In the genomic region with DNA sequence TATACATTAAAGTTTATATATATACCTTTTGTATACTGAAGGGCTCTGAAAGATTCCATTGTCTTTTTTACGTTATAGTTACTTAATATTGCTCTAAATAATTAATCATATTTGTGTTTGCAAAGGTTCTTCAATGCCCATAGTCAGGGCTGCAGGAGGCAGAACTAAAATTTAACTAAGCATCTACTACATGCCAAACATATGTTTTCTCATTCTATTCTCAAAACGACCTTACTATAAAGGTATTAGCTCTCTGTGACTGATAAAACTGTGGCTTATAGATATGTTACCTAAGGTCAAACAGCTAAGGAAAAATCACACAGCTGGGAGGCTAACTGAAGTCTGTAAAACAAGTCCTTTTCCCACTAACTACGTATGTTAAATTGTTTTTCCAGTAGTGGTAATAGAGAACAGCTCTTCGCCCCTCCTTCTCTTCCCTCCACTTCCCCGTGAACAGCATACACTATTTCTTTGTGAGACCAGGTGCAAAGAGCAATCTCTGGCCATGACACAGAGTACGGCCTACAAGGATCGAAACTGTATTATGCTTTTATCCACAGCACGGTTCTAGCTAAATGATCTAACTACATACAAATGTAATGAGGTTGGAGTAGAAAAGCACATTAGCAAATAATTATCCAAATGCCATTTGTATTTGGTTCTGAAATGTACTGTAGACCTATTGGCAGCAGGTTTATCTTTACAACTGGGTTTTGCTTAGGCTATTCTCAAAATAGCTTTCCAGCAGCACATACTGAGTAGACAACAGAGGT, we compare ENCODE assay signal across 7 cellular contexts. TPM values are rescaled to one million over a fixed set of nuclear protein-coding genes. Genes with fewer than 3 reads are reported as not detected.
DNase-seq lines count a peak whose midpoint lies in the region; ATAC-seq and TF ChIP-seq lines count a peak whose summit lies in the region.

No MANE protein-coding gene starts in this region.

- ATAC-seq in GM21786 (IDR thresholded peaks at IDR 0.05; ENCODE audit: unreplicated experiment) (no peak), HG03432 (IDR thresholded peaks at IDR 0.05; ENCODE audit: unreplicated experiment) (no peak)

- H3K4me1 ChIP-seq in GM23248 (ENCODE audit: insufficient read depth) (0 out of 2 replicates have a peak, but pooled peaks cover 19% of the 10 kb centered on the region), endocrine pancreas (ENCODE audit: control insufficient read depth, insufficient read depth, low read length) (peaks cover 21% of the 10 kb centered on the region), neural progenitor cell (peaks cover 8% of the 10 kb centered on the region)

- no peak overlapping the region for H3K27ac Mint-ChIP-seq in neural progenitor cell

- H3K9ac ChIP-seq in GM23248 (peak overlapping the region; percentile 93), endocrine pancreas (ENCODE audit: control insufficient read depth, insufficient read depth, low read length) (no peak overlapping the region), neural progenitor cell (no peak overlapping the region)

- in situ Hi-C loops in GM23248 (cut with MboI): no loop called here

- TF ChIP-seq CTCF in neural progenitor cell (IDR thresholded peaks at IDR 0.05): no peak

- H3K27me3 Mint-ChIP-seq in neural progenitor cell (ENCODE audit: insufficient read depth, low read depth): peaks cover 9% of the 10 kb centered on the region

- no peaks in the 10 kb centered on the region for H3K27me3 ChIP-seq in GM23248 (replicated peaks; ENCODE audit: insufficient read depth)
- no peaks in the 10 kb centered on the region for H3K27me3 ChIP-seq in endocrine pancreas (ENCODE audit: control insufficient read depth, insufficient read depth, low read length)
- H3K27me3 ChIP-seq in neural progenitor cell: peaks cover 23% of the 10 kb centered on the region

- peak overlapping the region; percentile 99 for H3K4me2 ChIP-seq in GM23248 (ENCODE audit: unreplicated experiment)
- H3K4me2 ChIP-seq in neural progenitor cell: peak overlapping the region; percentile 77

- no peaks in the 10 kb centered on the region for H3K36me3 Mint-ChIP-seq in neural progenitor cell

- peak overlapping the region; percentile 93 for H3K4me3 Mint-ChIP-seq in neural progenitor cell

- H3K4me3 ChIP-seq in GM23248: peak overlapping the region; percentile 93
- H3K4me3 ChIP-seq in endocrine pancreas (ENCODE audit: control insufficient read depth, insufficient read depth, low read length): peak overlapping the region; percentile 79
- peak overlapping the region; percentile 87 for H3K4me3 ChIP-seq in neural progenitor cell

- DNase-seq in GM23248 (peak; percentile 53), OCI-M1 (lab: John Stamatoyannopoulos, UW) (peak; percentile 71), neural progenitor cell (ENCODE audit: low spot score) (no peak), NCI-H446 (lab: John Stamatoyannopoulos, UW) (no peak)

- peaks cover 26% of the 10 kb centered on the region for H3F3A ChIP-seq in GM23248 (ENCODE audit: insufficient read depth)
- H3F3A ChIP-seq in neural progenitor cell (ENCODE audit: low read depth): peaks cover 15% of the 10 kb centered on the region

- WGBS in GM23248 (ENCODE audit: low coverage in 1 of 2, low lambda C conversion rate in 2 of 2, missing lambda C conversion rate in 2 of 2), 2 experiments: 24 to 27% methylated on average over 8 of the region's 8 CpGs

- H3K9me3 ChIP-seq in GM23248 (ENCODE audit: low read depth) (no peaks in the 10 kb centered on the region), endocrine pancreas (ENCODE audit: control insufficient read depth, low read length) (no peaks in the 10 kb centered on the region), neural progenitor cell (ENCODE audit: low read depth) (no peaks in the 10 kb centered on the region)

- H3K9me2 ChIP-seq in GM23248 (ENCODE audit: insufficient read depth): no peaks in the 10 kb centered on the region

- H3K27ac ChIP-seq in GM23248 (peak overlapping the region; percentile 88), neural progenitor cell (no peak overlapping the region)

- H3K36me3 ChIP-seq in GM23248 (ENCODE audit: low read depth) (no peaks in the 10 kb centered on the region), endocrine pancreas (ENCODE audit: control insufficient read depth, insufficient read depth, low read length) (no peaks in the 10 kb centered on the region), neural progenitor cell (no peaks in the 10 kb centered on the region)

- peaks cover 2% of the 10 kb centered on the region for H3K9me3 Mint-ChIP-seq in neural progenitor cell

- H3K79me2 ChIP-seq in GM23248 (ENCODE audit: insufficient read depth) (peaks cover 55% of the 10 kb centered on the region), neural progenitor cell (ENCODE audit: low read depth) (peaks cover 12% of the 10 kb centered on the region)

- peaks cover 19% of the 10 kb centered on the region for H3K4me1 Mint-ChIP-seq in neural progenitor cell

- H2AFZ ChIP-seq in GM23248 (peak overlapping the region; percentile 87), neural progenitor cell (replicated peaks) (no peak overlapping the region)

- peaks cover 6% of the 10 kb centered on the region for H4K20me1 ChIP-seq in GM23248 (ENCODE audit: insufficient read depth)
- peaks cover 15% of the 10 kb centered on the region for H4K20me1 ChIP-seq in neural progenitor cell (ENCODE audit: low read depth)

RNA-seq across cellular contexts. Expression of gene CNOT6L, which starts 1.7 kb away (rescaled TPM):
- total RNA-seq in GM23248 (2014; rRNA removed; shearing (Covaris generic)): 9.2 and 11.1 TPM in 2 replicates
- 6.5 and 7.5 TPM in 2 replicates for polyA plus RNA-seq in GM23248 (2016; fragmentation: Nextera tagmentation; extraction: Ambion mirVana)
- total RNA-seq in neural progenitor cell (ENCODE audit: low replicate concordance): 6.0 and 7.5 TPM in 2 replicates

RNA-seq across cellular contexts. Expression of gene MRPL1, which starts 45.1 kb away (rescaled TPM):
- 18.0 and 21.7 TPM in 2 replicates for total RNA-seq in GM23248 (2014; rRNA removed; shearing (Covaris generic))
- 21.5 and 23.2 TPM in 2 replicates for polyA plus RNA-seq in GM23248 (2016; fragmentation: Nextera tagmentation; extraction: Ambion mirVana)
- 28.8 and 48.5 TPM in 2 replicates for total RNA-seq in neural progenitor cell (ENCODE audit: low replicate concordance)

Comparison
In these comparisons a context has a peak if more than half of its experiments do, and no peak if none do; other contexts are left out.
1. DNase-seq: peak in GM23248 (single experiment) and OCI-M1 (single experiment); none in neural progenitor cell (single experiment) and NCI-H446 (0 of 2).
2. Peak in every context shown above with its lines, with median percentiles within 50 percentile points of each other: H3K4me3 ChIP-seq.